Comparison of ENCODE assay signal across 16 cellular contexts in genomic region chr14:89360277-89360676, GRCh38. TPM values are rescaled to one million over a fixed set of nuclear protein-coding genes. Genes with fewer than 3 reads are reported as not detected.
DNase-seq lines count a peak whose midpoint lies in the region; ATAC-seq and TF ChIP-seq lines count a peak whose summit lies in the region.
"Had no signal": no experiment of that assay in that cellular context is flagged by ENCODE, and none has a peak within 500 bp of the region (broad histone marks: within the 10 kb centered on the region; RNA-seq: fewer than 3 reads in every experiment).

No MANE protein-coding gene starts in this region.

- CTCF ChIA-PET in CD4-positive, alpha-beta T cell (lab: Charles Lee), result no interaction called here

- H3K36me3 Mint-ChIP-seq in CD4-positive, alpha-beta T cell (ENCODE audit: low read depth), result peaks cover 17% of the 10 kb centered on the region
- H3K36me3 Mint-ChIP-seq in H9 (ENCODE audit: insufficient read depth in 1 of 3, low read depth in 3 of 3), result peaks cover 31 to 57% (median 33%) of the 10 kb centered on the region in 3 experiments

- no peaks in the 10 kb centered on the region for H3K27me3 Mint-ChIP-seq in CD4-positive, alpha-beta T cell
- no peaks in the 10 kb centered on the region for H3K27me3 Mint-ChIP-seq in H9 (ENCODE audit: low read depth)

- H3K4me3 ChIP-seq in breast epithelium, result no peak overlapping the region
- H3K4me3 ChIP-seq in gastrocnemius medialis, result no peak overlapping the region
- H3K4me3 ChIP-seq: tibial nerve had no signal

- DNase-seq in CD4-positive, alpha-beta T cell, result no peak
- no peak for DNase-seq in H9
- no peak for DNase-seq in breast epithelium (ENCODE audit: low spot score in 2 of 2)
- no peak for DNase-seq in gastrocnemius medialis
- DNase-seq in NCI-H2081 treated with DMSO at 0.1 percent for 48 hours (lab: John Stamatoyannopoulos, UW), result no peak
- no peak for DNase-seq in NCI-H1694 treated with DMSO at 0.1 percent for 48 hours (lab: John Stamatoyannopoulos, UW)
- DNase-seq: activated CD8-positive, alpha-beta memory T cell treated with anti-CD3 and anti-CD28 coated beads, Interleukin-2, amount 50 U/mL, for 48 hours; foreskin fibroblast; IMR-90; NCI-H187 treated with DMSO at 0.1 percent for 48 hours; SHP77 treated with DMSO at 0.1 percent for 48 hours; stimulated activated CD4-positive, alpha-beta T cell treated with anti-CD3 and anti-CD28 coated beads, Interleukin-2, amount 100 ng/mL, for 48 hours; T-helper 2 cell had no signal

- no peak overlapping the region for H2AK5ac ChIP-seq in H9 (ENCODE audit: insufficient read length, low read length)

- H3K4me1 ChIP-seq in H9 (ENCODE audit: insufficient read depth, low read length) (peaks cover 3% of the 10 kb centered on the region; the same call in 1 of the 2 replicates), breast epithelium (no peaks in the 10 kb centered on the region), gastrocnemius medialis (peaks cover 38 to 40% of the 10 kb centered on the region in 2 donors)

- H3K56ac ChIP-seq in H9 (ENCODE audit: insufficient read length, low read depth, low read length), result no peak overlapping the region

- TF ChIP-seq POLR2A in breast epithelium (IDR thresholded peaks at IDR 0.05), result no peak
- no peak for TF ChIP-seq POLR2A in gastrocnemius medialis (IDR thresholded peaks at IDR 0.05)

- H4K20me1 ChIP-seq in H9 (ENCODE audit: control insufficient read depth, insufficient read depth, insufficient read length), result no peaks in the 10 kb centered on the region

- no peak overlapping the region for H3K9ac ChIP-seq in H9 (ENCODE audit: extremely low read depth, insufficient read length, low read length)

- no peak overlapping the region for H3K4me2 ChIP-seq in H9 (ENCODE audit: insufficient read depth, insufficient read length, low read length)

- H4K91ac ChIP-seq in H9 (ENCODE audit: insufficient read length, low read depth, low read length), result no peak overlapping the region

- H4K8ac ChIP-seq in H9 (replicated peaks; ENCODE audit: insufficient read length, low read depth, low read length), result no peak overlapping the region

- H3K4me3 Mint-ChIP-seq in CD4-positive, alpha-beta T cell, result no peak overlapping the region
- no peak overlapping the region for H3K4me3 Mint-ChIP-seq in H9

- intact Hi-C loops in CD4-positive, alpha-beta T cell (cut with DNase I, micrococcal nuclease), result no loop called here
- intact Hi-C loops in breast epithelium (cut with DNase I; ENCODE audit: low total_unique reads) (no loop called here), gastrocnemius medialis (cut with DNase I; ENCODE audit: low total_unique reads) (no loop called here)

- POLR2A ChIA-PET in CD4-positive, alpha-beta T cell (lab: Charles Lee), result no interaction called here

- H3K9me3 ChIP-seq in CD4-positive, alpha-beta T cell (ENCODE audit: control insufficient read depth, low read length), result no peaks in the 10 kb centered on the region
- H3K9me3 ChIP-seq in H9 (ENCODE audit: control insufficient read depth, low read depth, low read length) (no peaks in the 10 kb centered on the region), breast epithelium (no peaks in the 10 kb centered on the region), gastrocnemius medialis (no peaks in the 10 kb centered on the region)
- H3K9me3 ChIP-seq: tibial nerve had no signal

- peaks cover 30% of the 10 kb centered on the region; the same call in 1 of the 2 replicates for H3K79me2 ChIP-seq in H9 (ENCODE audit: insufficient read depth, low read length)

- H3K23me2 ChIP-seq in H9 (ENCODE audit: insufficient read length, low read depth, low read length, poor library complexity, severe bottlenecking), result no peaks in the 10 kb centered on the region

- H3K18ac ChIP-seq in H9 (ENCODE audit: insufficient read length, low read depth, low read length), result no peak overlapping the region

- H3K27ac ChIP-seq in CD4-positive, alpha-beta T cell (ENCODE audit: low read depth, low read length), result peak overlapping the region; percentile 35
- H3K27ac ChIP-seq in H9 (ENCODE audit: insufficient read length, low read depth, low read length), result no peak overlapping the region
- peak overlapping the region; percentile 40 to 48 for H3K27ac ChIP-seq in breast epithelium
- H3K27ac ChIP-seq in gastrocnemius medialis, result peak overlapping the region; percentile 35 to 82 (median 66)

- peak overlapping the region; percentile 78 for H3K27ac Mint-ChIP-seq in CD4-positive, alpha-beta T cell
- peak overlapping the region in 2 of 3 experiments; percentile 79 to 87; a peak in 3 of 7 replicates for H3K27ac Mint-ChIP-seq in H9

- H2BK5ac ChIP-seq in H9 (ENCODE audit: insufficient read length, low read length), result no peak overlapping the region

- H2AFZ ChIP-seq in H9 (ENCODE audit: low read length), result no peak overlapping the region

- no peaks in the 10 kb centered on the region for H3K9me3 Mint-ChIP-seq in CD4-positive, alpha-beta T cell
- peaks cover 6 to 11% of the 10 kb centered on the region in 2 experiments; a peak in 4 of 5 replicates for H3K9me3 Mint-ChIP-seq in H9

- no peak overlapping the region for H3K23ac ChIP-seq in H9 (ENCODE audit: insufficient read length, low read depth, low read length)

- no peaks in the 10 kb centered on the region for H3K27me3 ChIP-seq in CD4-positive, alpha-beta T cell (ENCODE audit: control insufficient read depth, insufficient read depth, low read length)
- H3K27me3 ChIP-seq in H9 (ENCODE audit: insufficient read depth, low read length), result no peaks in the 10 kb centered on the region
- no peaks in the 10 kb centered on the region for H3K27me3 ChIP-seq in breast epithelium
- H3K27me3 ChIP-seq in gastrocnemius medialis, result no peaks in the 10 kb centered on the region
- H3K27me3 ChIP-seq: tibial nerve had no signal

- H2BK20ac ChIP-seq in H9 (ENCODE audit: low read depth, low read length, poor library complexity, severe bottlenecking), result no peak overlapping the region

- H3K79me1 ChIP-seq in H9 (ENCODE audit: insufficient read depth, low read depth, low read length, poor library complexity, severe bottlenecking), result peaks cover 2% of the 10 kb centered on the region

- no peak overlapping the region for H4K5ac ChIP-seq in H9 (ENCODE audit: insufficient read length, low read depth, low read length)

- no peak for ATAC-seq in CD4-positive, alpha-beta T cell (ENCODE audit: poor library complexity)
- ATAC-seq in gastrocnemius medialis (no peak), HG03097 (IDR thresholded peaks at IDR 0.05; ENCODE audit: low FRiP score, unreplicated experiment) (no peak)
- ATAC-seq: activated CD4-positive, CD25-positive, alpha-beta regulatory T cell treated with anti-CD3 and anti-CD28 coated beads, Interleukin-2, amount 50 U/mL, for 24 hours had no signal

- no peak for TF ChIP-seq CTCF in CD4-positive, alpha-beta T cell (IDR thresholded peaks at IDR 0.05)
- TF ChIP-seq CTCF in H9 (conservative IDR thresholded peaks at IDR 0.05) (no peak), breast epithelium (IDR thresholded peaks at IDR 0.05) (no peak), gastrocnemius medialis (IDR thresholded peaks at IDR 0.05 in 4 of 5, conservative IDR thresholded peaks at IDR 0.05 in 1 of 5) (no peak)

- H3K14ac ChIP-seq in H9 (ENCODE audit: insufficient read depth, low read length), result no peak overlapping the region

- in situ Hi-C loops in gastrocnemius medialis (cut with MboI; ENCODE audit: low sequenced_read_pairs in 4 of 4), result no loop called here

- peaks cover 63% of the 10 kb centered on the region for H3K4me1 Mint-ChIP-seq in CD4-positive, alpha-beta T cell (ENCODE audit: low read depth)
- peaks cover 15 to 22% of the 10 kb centered on the region in 2 experiments for H3K4me1 Mint-ChIP-seq in H9

- H2BK15ac ChIP-seq in H9 (ENCODE audit: low read depth, low read length), result no peak overlapping the region

- WGBS in H9 (ENCODE audit: extremely low coverage, insufficient read length, low lambda C conversion rate), result 96% methylated on average over 2 of the region's 3 CpGs

- no peak overlapping the region for H3K4ac ChIP-seq in H9 (ENCODE audit: low read depth, low read length)

- H3K36me3 ChIP-seq in breast epithelium (no peaks in the 10 kb centered on the region), gastrocnemius medialis (no peaks in the 10 kb centered on the region)
- H3K36me3 ChIP-seq: tibial nerve had no signal

- no peak overlapping the region for H2BK120ac ChIP-seq in H9 (ENCODE audit: low read depth, low read length, poor library complexity, severe bottlenecking)

- H2BK12ac ChIP-seq in H9 (ENCODE audit: insufficient read length, low read depth, low read length), result no peak overlapping the region

- H3T11ph ChIP-seq in H9 (ENCODE audit: low read length), result no peak overlapping the region

RNA-seq across cellular contexts. Expression of gene FOXN3, which starts 56.8 kb away (rescaled TPM):
- total RNA-seq in CD4-positive, alpha-beta T cell, result 100 to 1,000 TPM; 124 to 127 TPM
- total RNA-seq in H9 (2021), result 114 and 125 TPM in 2 replicates
- total RNA-seq in breast epithelium, result 100 to 1,000 TPM in 1 of 3 donors, 10 to 100 TPM in 2; 70.7 to 180 (median 80.3) TPM
- total RNA-seq in gastrocnemius medialis, result 100 to 1,000 TPM in 3 of 4 donors, 10 to 100 TPM in 1; 99.6 to 172 (median 103) TPM
